Comparison of ENCODE assay signal across 8 cellular contexts in genomic region chr3:11719406-11720219, GRCh38.
DNase-seq lines count a peak whose midpoint lies in the region; ATAC-seq lines count a peak whose summit lies in the region.

No MANE protein-coding gene starts in this region.

- DNase-seq in SKM-1 treated with dmso at 0.1 percent for 144 hours (lab: John Stamatoyannopoulos, UW; ENCODE audit: unreplicated experiment) (peak; percentile 55), SKM-1 (lab: John Stamatoyannopoulos, UW; ENCODE audit: unreplicated experiment) (no peak), NCI-H2227 (lab: John Stamatoyannopoulos, UW; ENCODE audit: unreplicated experiment) (peak; percentile 88), medulla oblongata (ENCODE audit: extremely low spot score) (peak; percentile 55)
- DNase-seq in activated CD8-positive, alpha-beta memory T cell treated with anti-CD3 and anti-CD28 coated beads for 4 hours (ENCODE audit: low read depth in 2 of 2) = peak; percentile 52 to 56
- DNase-seq in effector CD8-positive, alpha-beta T cell (lab: John Stamatoyannopoulos, UW) = peak; percentile 70
- peak; percentile 27 to 62 (median 47) for DNase-seq in stimulated activated CD4-positive, alpha-beta T cell treated with anti-CD3 and anti-CD28 coated beads, TNF-alpha, amount 100 ng/mL, for 48 hours (ENCODE audit: low read depth in 3 of 3)

- ATAC-seq in HG03025 (IDR thresholded peaks at IDR 0.05; ENCODE audit: low FRiP score, unreplicated experiment) = peak; percentile 63
